Comparison of ENCODE assay signal across 16 cellular contexts in genomic region chr6:144153260-144153659, GRCh38. TPM values are rescaled to one million over a fixed set of nuclear protein-coding genes. Genes with fewer than 3 reads are reported as not detected.
DNase-seq lines count a peak whose midpoint lies in the region; ATAC-seq and TF ChIP-seq lines count a peak whose summit lies in the region.
"Had no signal": no experiment of that assay in that cellular context is flagged by ENCODE, and none has a peak within 500 bp of the region (broad histone marks: within the 10 kb centered on the region; RNA-seq: fewer than 3 reads in every experiment).

No MANE protein-coding gene starts in this region.

- ATAC-seq in activated B cell treated with CpG ODN at 0.5 μM for 24 hours (ENCODE audit: low read depth) (no peak), HG02678 (IDR thresholded peaks at IDR 0.05; ENCODE audit: unreplicated experiment) (no peak), GM18868 (IDR thresholded peaks at IDR 0.05; ENCODE audit: unreplicated experiment) (no peak)

- POLR2A ChIA-PET in activated B cell treated with CpG ODN at 0.5 μM for 24 hours (lab: Charles Lee) = interaction anchor here (1.2 kb wide), 1 partner anchor 61 kb away, joined by 3 read pairs; no protein-coding TSS in a partner anchor

- peak overlapping the region; percentile 15 for H3K27ac Mint-ChIP-seq in T-helper 1 cell treated with Interleukin-12 subunit alpha and Interleukin-12 subunit beta and Interleukin-4 antibody, amounts not matched to agents 30 μg/mL and 1 μg/mL, for 36 hours
- H3K27ac Mint-ChIP-seq in activated B cell treated with CpG ODN at 0.5 μM for 24 hours = no peak overlapping the region

- H3K9me3 Mint-ChIP-seq in T-helper 1 cell treated with Interleukin-12 subunit alpha and Interleukin-12 subunit beta and Interleukin-4 antibody, amounts not matched to agents 30 μg/mL and 1 μg/mL, for 36 hours = no peaks in the 10 kb centered on the region
- no peaks in the 10 kb centered on the region for H3K9me3 Mint-ChIP-seq in activated B cell treated with CpG ODN at 0.5 μM for 24 hours
- H3K9me3 Mint-ChIP-seq: activated CD4-positive, alpha-beta memory T cell treated with anti-CD3 and anti-CD28 coated beads, Interleukin-2, amount 10 ng/mL, durations not matched to agents 7 days and 5 days; neural crest cell had no signal

- intact Hi-C loops in activated B cell treated with CpG ODN at 0.5 μM for 24 hours (cut with micrococcal nuclease) = loop anchor here (5.0 to 10.0 kb wide), 2 partner anchors 1206 to 1812 kb away; partner anchors contain the start of genes HIVEP2 and SHPRH

- no peaks in the 10 kb centered on the region for H3K27me3 Mint-ChIP-seq in T-helper 1 cell treated with Interleukin-12 subunit alpha and Interleukin-12 subunit beta and Interleukin-4 antibody, amounts not matched to agents 30 μg/mL and 1 μg/mL, for 36 hours (ENCODE audit: low read depth)
- no peaks in the 10 kb centered on the region for H3K27me3 Mint-ChIP-seq in activated B cell treated with CpG ODN at 0.5 μM for 24 hours

- CTCF ChIA-PET in activated B cell treated with CpG ODN at 0.5 μM for 24 hours (lab: Charles Lee) = no interaction called here

- DNase-seq in T-helper 1 cell (no peak), GM12864 (ENCODE audit: low read depth) (no peak), activated B cell treated with CpG ODN at 0.5 μM for 24 hours (no peak), RKO (ENCODE audit: low spot score) (no peak)
- DNase-seq: activated CD4-positive, alpha-beta memory T cell treated with anti-CD3 and anti-CD28 coated beads, Interleukin-2, amount 10 ng/mL, durations not matched to agents 7 days and 5 days; activated gamma-delta T cell; Karpas-422; NCI-H1436 treated with DMSO at 0.1 percent for 48 hours had no signal

- peak overlapping the region; percentile 96 for H3K27ac ChIP-seq in neutrophil
- H3K27ac ChIP-seq: coronary artery had no signal

- peaks cover 77 to 78% of the 10 kb centered on the region in 2 experiments for H3K4me1 ChIP-seq in neutrophil (ENCODE audit: control insufficient read depth in 1 of 2, insufficient read depth in 1 of 2, low read depth in 1 of 2, low read length in 1 of 2)

- peaks cover 38% of the 10 kb centered on the region for H3K36me3 ChIP-seq in neutrophil
- H3K36me3 ChIP-seq: thyroid gland had no signal

- peaks cover 64% of the 10 kb centered on the region for H3K4me1 Mint-ChIP-seq in T-helper 1 cell treated with Interleukin-12 subunit alpha and Interleukin-12 subunit beta and Interleukin-4 antibody, amounts not matched to agents 30 μg/mL and 1 μg/mL, for 36 hours (ENCODE audit: low read depth)
- peaks cover 58% of the 10 kb centered on the region for H3K4me1 Mint-ChIP-seq in activated B cell treated with CpG ODN at 0.5 μM for 24 hours

- H3K27me3 ChIP-seq in neutrophil = no peaks in the 10 kb centered on the region
- H3K27me3 ChIP-seq: thyroid gland had no signal

- no peaks in the 10 kb centered on the region for H3K9me3 ChIP-seq in neutrophil
- H3K9me3 ChIP-seq: thyroid gland had no signal

- H3K4me3 ChIP-seq in GM12864 (ENCODE audit: low read depth, low read length) (peak overlapping the region; percentile 79), neutrophil (ENCODE audit: low read depth in 1 of 2, low read length in 1 of 2) (peak overlapping the region; percentile 71 to 90)
- H3K4me3 ChIP-seq: coronary artery, lung, thyroid gland had no signal

- H3K36me3 Mint-ChIP-seq in T-helper 1 cell treated with Interleukin-12 subunit alpha and Interleukin-12 subunit beta and Interleukin-4 antibody, amounts not matched to agents 30 μg/mL and 1 μg/mL, for 36 hours (ENCODE audit: low read depth) = peaks cover 32% of the 10 kb centered on the region
- peaks cover 32% of the 10 kb centered on the region for H3K36me3 Mint-ChIP-seq in activated B cell treated with CpG ODN at 0.5 μM for 24 hours (ENCODE audit: low read depth)

- H3K4me3 Mint-ChIP-seq in T-helper 1 cell treated with Interleukin-12 subunit alpha and Interleukin-12 subunit beta and Interleukin-4 antibody, amounts not matched to agents 30 μg/mL and 1 μg/mL, for 36 hours = peak overlapping the region; percentile 88
- H3K4me3 Mint-ChIP-seq in activated B cell treated with CpG ODN at 0.5 μM for 24 hours = peak overlapping the region; percentile 8

- TF ChIP-seq CTCF in GM12864 (IDR thresholded peaks at IDR 0.05; ENCODE audit: low read depth, low read length, missing control alignments) = no peak
- TF ChIP-seq CTCF in activated B cell treated with CpG ODN at 0.5 μM for 24 hours (IDR thresholded peaks at IDR 0.05) = no peak
- TF ChIP-seq CTCF in neutrophil (IDR thresholded peaks at IDR 0.05) = no peak

RNA-seq across cellular contexts. Expression of gene STX11, which starts 2.9 kb away (rescaled TPM):
- total RNA-seq in activated B cell treated with CpG ODN at 0.5 μM for 24 hours = 23.3 and 26.4 TPM in 2 replicates
- total RNA-seq: neural crest cell had no signal

RNA-seq across cellular contexts. Expression of gene SF3B5, which starts 57.9 kb away (rescaled TPM):
- 144 and 147 TPM in 2 replicates for total RNA-seq in activated B cell treated with CpG ODN at 0.5 μM for 24 hours
